In the genomic region with DNA sequence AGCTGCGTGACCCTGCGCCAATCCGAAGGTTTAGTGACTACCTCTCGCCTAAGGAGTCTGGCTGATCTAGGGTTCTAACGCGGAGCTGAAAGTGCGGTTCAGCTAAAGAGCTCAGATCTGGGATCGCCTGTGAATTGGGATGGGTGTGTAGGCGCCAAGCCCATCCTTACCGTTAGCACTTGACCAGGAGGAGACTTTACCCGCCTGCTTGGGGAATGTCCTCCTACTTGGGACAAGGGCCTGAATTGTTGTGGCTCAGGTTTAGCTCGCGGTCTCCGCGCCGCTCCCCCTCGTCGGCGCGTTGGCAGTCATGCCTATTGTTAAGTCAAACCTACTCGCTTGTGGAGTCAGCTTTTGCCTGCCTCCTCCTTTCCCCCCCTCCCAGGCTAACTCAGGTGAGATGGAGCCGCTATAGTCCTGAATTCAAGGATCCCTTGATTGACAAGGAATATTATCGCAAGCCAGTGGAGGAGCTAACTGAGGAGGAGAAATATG, we compare ENCODE assay signal across 8 cellular contexts. TPM values are rescaled to one million over a fixed set of nuclear protein-coding genes. Genes with fewer than 3 reads are reported as not detected.
DNase-seq lines count a peak whose midpoint lies in the region; ATAC-seq and TF ChIP-seq lines count a peak whose summit lies in the region.

No MANE protein-coding gene starts in this region.

- TF ChIP-seq CTCF in VCaP (conservative IDR thresholded peaks at IDR 0.05): no peak
- no peak for TF ChIP-seq CTCF in fibroblast of villous mesenchyme (IDR thresholded peaks at IDR 0.05; ENCODE audit: insufficient read depth, low read depth, low read length)
- TF ChIP-seq CTCF in GM10248 (IDR thresholded peaks at IDR 0.05; ENCODE audit: control extremely low read depth, extremely low read depth, low read depth, missing control alignments): no peak

- H3K4me3 ChIP-seq in fibroblast of villous mesenchyme (ENCODE audit: low read depth, low read length): peak overlapping the region; percentile 96

- peak overlapping the region; percentile 97 for H3K27ac ChIP-seq in VCaP

- ATAC-seq in GM19455 (IDR thresholded peaks at IDR 0.05; ENCODE audit: unreplicated experiment) (peak; percentile 21), sciatic nerve (peak; percentile 24)

- intact Hi-C loops in sciatic nerve (cut with DNase I): no loop called here

- POLR2A ChIA-PET in GM10248 (lab: Yijun Ruan, JAX): interaction anchor here (0.5 to 3.0 kb wide), 7 partner anchors 9 to 144 kb away, joined by 3 to 27 read pairs (median 5); partner anchors contain the start of genes GRB2, MIF4GD and SLC25A19

- DNase-seq in A172 (ENCODE audit: low spot score) (peak; percentile 40), fibroblast of villous mesenchyme (ENCODE audit: low read depth) (no peak), sciatic nerve (ENCODE audit: low spot score) (no peak), occipital lobe (lab: John Stamatoyannopoulos, UW) (no peak), GM10248 (ENCODE audit: extremely low spot score) (no peak), LoVo (ENCODE audit: low spot score) (no peak)

- CTCF ChIA-PET in GM10248 (lab: Yijun Ruan, JAX): interaction anchor here (1.0 to 4.8 kb wide), 12 partner anchors 9 to 150 kb away, joined by 3 to 87 read pairs (median 4); partner anchors contain the start of genes MIF4GD and NT5C

RNA-seq across cellular contexts. Expression of gene MRPS7, which starts 0.5 kb away (rescaled TPM):
- total RNA-seq in A172 (2014; rRNA removed; shearing (Covaris generic)): 100 and 101 TPM in 2 replicates
- total RNA-seq in fibroblast of villous mesenchyme (57.0 and 70.8 TPM in 2 replicates), sciatic nerve (21.8 TPM), occipital lobe (29.5 TPM)

RNA-seq across cellular contexts. Expression of gene GGA3, which starts 0.8 kb away (rescaled TPM):
- total RNA-seq in A172 (2014; rRNA removed; shearing (Covaris generic)): 12.9 and 15.1 TPM in 2 replicates
- 13.2 and 14.2 TPM in 2 replicates for total RNA-seq in fibroblast of villous mesenchyme
- 75.0 TPM for total RNA-seq in sciatic nerve
- total RNA-seq in occipital lobe: 17.6 TPM

RNA-seq across cellular contexts. Expression of gene MIF4GD, which starts 8.9 kb away (rescaled TPM):
- total RNA-seq in A172 (2014; rRNA removed; shearing (Covaris generic)): 34.2 and 43.5 TPM in 2 replicates
- total RNA-seq in fibroblast of villous mesenchyme (6.0 and 6.4 TPM in 2 replicates), sciatic nerve (26.2 TPM), occipital lobe (5.0 TPM)

RNA-seq across cellular contexts. Expression of gene SLC25A19, which starts 27.1 kb away (rescaled TPM):
- 13.6 and 22.6 TPM in 2 replicates for total RNA-seq in A172 (2014; rRNA removed; shearing (Covaris generic))
- total RNA-seq in fibroblast of villous mesenchyme (5.5 and 7.8 TPM in 2 replicates), sciatic nerve (22.5 TPM), occipital lobe (4.4 TPM)

RNA-seq across cellular contexts. Expression of gene NUP85, which starts 56.7 kb away (rescaled TPM):
- total RNA-seq in A172 (2014; rRNA removed; shearing (Covaris generic)): 55.6 and 59.1 TPM in 2 replicates
- total RNA-seq in fibroblast of villous mesenchyme (31.1 and 31.6 TPM in 2 replicates), sciatic nerve (71.1 TPM), occipital lobe (25.1 TPM)
